ENCODE assay signal across 8 cellular contexts in genomic region chr11:90204832-90205646, GRCh38. TPM values are rescaled to one million over a fixed set of nuclear protein-coding genes. Genes with fewer than 3 reads are reported as not detected.
DNase-seq lines count a peak whose midpoint lies in the region; ATAC-seq and TF ChIP-seq lines count a peak whose summit lies in the region.

No MANE protein-coding gene starts in this region.

- no peak overlapping the region for H3K27ac ChIP-seq in colonic mucosa

- DNase-seq in activated gamma-delta T cell treated with Interleukin-2 at 50 U/mL for 16 hours (peak; percentile 15), activated gamma-delta T cell (lab: John Stamatoyannopoulos, UW) (no peak), HT-29 (ENCODE audit: low spot score) (peak; percentile 83), OCI-M1 (lab: John Stamatoyannopoulos, UW) (peak; percentile 85), colonic mucosa (no peak), myocyte (ENCODE audit: low read depth) (peak; percentile 68), islet precursor cell (no peak)

- ATAC-seq in GM21423 (IDR thresholded peaks at IDR 0.05; ENCODE audit: unreplicated experiment), result peak; percentile 83

- H3K36me3 ChIP-seq in colonic mucosa, result peaks cover 6% of the 10 kb centered on the region

- H3K4me1 ChIP-seq in colonic mucosa, result no peaks in the 10 kb centered on the region

- intact Hi-C loops in colonic mucosa (cut with DNase I), result no loop called here

- no peak overlapping the region for H3K9ac ChIP-seq in colonic mucosa (ENCODE audit: low read depth in 2 of 2, low read length in 2 of 2)

- TF ChIP-seq CTCF in colonic mucosa (IDR thresholded peaks at IDR 0.05), result peak; percentile 86

- no peaks in the 10 kb centered on the region for H3K9me3 ChIP-seq in colonic mucosa

- no peaks in the 10 kb centered on the region for H3K27me3 ChIP-seq in colonic mucosa

- H3K4me3 ChIP-seq in colonic mucosa, result no peak overlapping the region

RNA-seq across cellular contexts. Expression of gene CHORDC1, which starts 17.8 kb away (rescaled TPM):
- total RNA-seq in HT-29 (2014; rRNA removed; shearing (Covaris generic)), result 18.6 and 25.6 TPM in 2 replicates
- 10 to 100 TPM; 26.9 to 42.9 TPM for total RNA-seq in colonic mucosa
- total RNA-seq in myocyte, result 71.5 and 78.7 TPM in 2 replicates
- 26.4 TPM for polyA plus RNA-seq in myocyte (2012)

Comparison
In these comparisons a context has a peak if more than half of its experiments do, and no peak if none do; other contexts are left out.
1. DNase-seq: peak in activated gamma-delta T cell treated with Interleukin-2 at 50 U/mL for 16 hours (single experiment), HT-29 (single experiment), OCI-M1 (single experiment) and myocyte (single experiment); none in activated gamma-delta T cell (single experiment), colonic mucosa (single experiment) and islet precursor cell (single experiment).